In the genomic region with DNA sequence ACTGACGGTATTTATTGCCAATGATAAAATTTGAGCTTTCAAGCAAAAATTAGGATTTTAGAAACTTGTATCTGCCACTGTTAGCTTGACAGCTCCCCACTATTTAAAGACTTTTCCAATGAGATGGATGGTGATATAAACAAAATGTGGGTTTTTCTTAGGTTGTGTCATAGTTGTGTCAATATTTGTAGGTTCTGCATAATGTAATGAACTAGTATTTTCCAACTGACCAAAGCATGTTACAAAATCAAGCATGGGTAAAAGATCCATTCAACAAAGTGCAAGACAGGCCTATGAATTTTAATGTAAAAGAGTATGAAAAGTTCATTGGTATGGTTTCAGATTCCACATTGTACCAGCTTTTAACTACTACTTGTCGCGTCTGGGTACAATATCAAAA, we compare ENCODE assay signal across 28 cellular contexts.
"Had no signal": no experiment of that assay in that cellular context is flagged by ENCODE, and none has a peak within 500 bp of the region (broad histone marks: within the 10 kb centered on the region; RNA-seq: fewer than 3 reads in every experiment).

No MANE protein-coding gene starts in this region.

- H3K36me3 ChIP-seq: ascending aorta, breast epithelium, cardiac muscle cell, colonic mucosa, esophagus squamous epithelium, gastroesophageal sphincter had no signal

- ATAC-seq: activated CD4-positive, alpha-beta T cell treated with anti-CD3 and anti-CD28 coated beads for 36 hours; activated CD8-positive, alpha-beta T cell treated with anti-CD3 and anti-CD28 coated beads, Interleukin-2, amount 10 ng/mL, durations not matched to agents 7 days and 5 days; activated naive CD4-positive, alpha-beta T cell treated with anti-CD3 and anti-CD28 coated beads, Interleukin-2, amount 50 U/mL, for 72 hours; activated T-cell treated with anti-CD3 and anti-CD28 coated beads, Interleukin-2, amount 50 U/mL, for 72 hours; gastroesophageal sphincter had no signal

- H3K4me3 ChIP-seq: ascending aorta, breast epithelium, cardiac muscle cell, colonic mucosa, esophagus squamous epithelium, gastroesophageal sphincter had no signal

- DNase-seq: activated CD4-positive, alpha-beta memory T cell treated with anti-CD3 and anti-CD28 coated beads for 36 hours; activated CD4-positive, alpha-beta T cell treated with anti-CD3 and anti-CD28 coated beads for 36 hours; activated CD4-positive, alpha-beta T cell treated with anti-CD3 and anti-CD28 coated beads, Interleukin-2, amount 10 ng/mL, durations not matched to agents 24 days and 14 days; activated CD4-positive, CD25-positive, alpha-beta regulatory T cell; activated CD4-positive, CD25-positive, alpha-beta regulatory T cell treated with anti-CD3 and anti-CD28 coated beads, Interleukin-2, amount 50 U/mL, for 72 hours; activated CD8-positive, alpha-beta memory T cell treated with anti-CD3 and anti-CD28 coated beads, Interleukin-2, amount 50 U/mL, for 48 hours; activated CD8-positive, alpha-beta T cell treated with anti-CD3 and anti-CD28 coated beads, Interleukin-2, amount 10 ng/mL, durations not matched to agents 7 days and 5 days; activated gamma-delta T cell; activated naive CD4-positive, alpha-beta T cell; activated naive CD4-positive, alpha-beta T cell treated with anti-CD3 and anti-CD28 coated beads, Interleukin-2, amount 10 ng/mL, durations not matched to agents 7 days and 5 days; activated naive CD8-positive, alpha-beta T cell treated with anti-CD3 and anti-CD28 coated beads, Interleukin-2, amount 10 ng/mL, durations not matched to agents 7 days and 5 days; activated T-cell treated with anti-CD3 and anti-CD28 coated beads for 4 hours; activated T-cell treated with anti-CD3 and anti-CD28 coated beads, Interleukin-2, amount 50 U/mL, for 24 hours; activated T-cell treated with anti-CD3 and anti-CD28 coated beads, Interleukin-2, amount 50 U/mL, for 72 hours; central memory CD4-positive, alpha-beta T cell; cerebellar nuclear complex; colonic mucosa; effector CD8-positive, alpha-beta T cell; esophagus squamous epithelium; foreskin melanocyte; T-helper 2 cell had no signal

- H3K9me3 ChIP-seq: ascending aorta, breast epithelium, colonic mucosa, esophagus squamous epithelium, gastroesophageal sphincter had no signal

- H3K27ac ChIP-seq: ascending aorta, breast epithelium, cardiac muscle cell, colonic mucosa, epithelial cell of prostate, esophagus squamous epithelium, gastroesophageal sphincter had no signal

- FAIRE-seq: endothelial cell of umbilical vein had no signal

- H3K27me3 ChIP-seq: ascending aorta, breast epithelium, colonic mucosa, esophagus squamous epithelium, gastroesophageal sphincter had no signal

- H3K4me1 ChIP-seq: ascending aorta, breast epithelium, esophagus squamous epithelium had no signal
